ENCODE assay signal across 8 cellular contexts in genomic region chr16:68490829-68491575, GRCh38. TPM values are rescaled to one million over a fixed set of nuclear protein-coding genes. Genes with fewer than 3 reads are reported as not detected.
A peak's percentile ranks its signal among the peaks of the same experiment; 100 is the strongest.
DNase-seq lines count a peak whose midpoint lies in the region; ATAC-seq and TF ChIP-seq lines count a peak whose summit lies in the region.

No MANE protein-coding gene starts in this region.

- H3K9me3 Mint-ChIP-seq in MCF 10A (ENCODE audit: unreplicated experiment), result no peaks in the 10 kb centered on the region
- H3K9me3 Mint-ChIP-seq in naive B cell, result peaks cover 0 to 3% (median 0%) of the 10 kb centered on the region in 7 donors

- no peak for TF ChIP-seq CTCF in MCF 10A (IDR thresholded peaks at IDR 0.05; ENCODE audit: unreplicated experiment)
- no peak for TF ChIP-seq CTCF in osteoblast (IDR thresholded peaks at IDR 0.05; ENCODE audit: extremely low read depth, low read depth, low read length)

- no peak overlapping the region for H2AFZ ChIP-seq in osteoblast (ENCODE audit: low read length)

- H3K27me3 ChIP-seq in osteoblast (ENCODE audit: insufficient read depth, low read length), result peaks cover 4% of the 10 kb centered on the region

- BruUV-seq in MCF 10A (replicated peaks; lab: Mats Ljungman, UMichigan), result no TSS peak

- no peak overlapping the region for H3K27ac ChIP-seq in osteoblast (ENCODE audit: low read depth, low read length)

- H3K9me3 ChIP-seq in osteoblast (ENCODE audit: low read depth, low read length), result no peaks in the 10 kb centered on the region

- H3K79me2 ChIP-seq in osteoblast (ENCODE audit: insufficient read depth, low read length), result no peaks in the 10 kb centered on the region

- TF ChIP-seq RAD21 in Ishikawa (IDR thresholded peaks at IDR 0.05; ENCODE audit: low read depth), result no peak

- peak; percentile 44 to 55 for ATAC-seq in naive B cell (ENCODE audit: low read depth in 2 of 2)
- no peak for ATAC-seq in left ventricle myocardium superior

- H3K4me3 ChIP-seq in osteoblast (ENCODE audit: insufficient read depth, low read length), result no peak overlapping the region

- intact Hi-C loops in MCF 10A (cut with micrococcal nuclease), result no loop called here
- intact Hi-C loops in left ventricle myocardium superior (cut with micrococcal nuclease), result no loop called here

- no peaks in the 10 kb centered on the region for H3K27me3 Mint-ChIP-seq in MCF 10A (ENCODE audit: insufficient read depth, unreplicated experiment)
- H3K27me3 Mint-ChIP-seq in naive B cell, result no peaks in the 10 kb centered on the region

- peak; percentile 86; the same call in 1 of the 2 replicates for TF ChIP-seq EP300 in Ishikawa (IDR thresholded peaks at IDR 0.05; ENCODE audit: borderline replicate concordance)

- H3K4me2 ChIP-seq in osteoblast (ENCODE audit: insufficient read depth, low read length), result no peak overlapping the region

- no peak overlapping the region for H3K4me3 Mint-ChIP-seq in MCF 10A (ENCODE audit: unreplicated experiment)
- H3K4me3 Mint-ChIP-seq in naive B cell, result peak overlapping the region in 3 of 8 donors; percentile 52 to 63 (median 53)

- DNase-seq in EH (ENCODE audit: low read depth), result peak; percentile 50
- DNase-seq in MCF 10A (ENCODE audit: unreplicated experiment), result peak; percentile 91
- no peak for DNase-seq in naive B cell
- DNase-seq in osteoblast (ENCODE audit: insufficient read length, low spot score, missing footprints), result no peak
- no peak for DNase-seq in left ventricle myocardium superior
- no peak for DNase-seq in anterior cingulate cortex (lab: John Stamatoyannopoulos, UW)
- DNase-seq in hypothalamus (lab: John Stamatoyannopoulos, UW), result no peak

- no peaks in the 10 kb centered on the region for H3K4me1 ChIP-seq in osteoblast (ENCODE audit: insufficient read depth, low read length)

- no peaks in the 10 kb centered on the region for H3K36me3 ChIP-seq in osteoblast (ENCODE audit: insufficient read depth, low read length)

- peaks cover 28% of the 10 kb centered on the region for H3K4me1 Mint-ChIP-seq in MCF 10A (ENCODE audit: insufficient read depth, unreplicated experiment)
- H3K4me1 Mint-ChIP-seq in naive B cell, result peaks cover 18 to 28% (median 28%) of the 10 kb centered on the region in 3 donors

- H4K20me1 ChIP-seq in osteoblast (ENCODE audit: insufficient read depth, low read length), result no peaks in the 10 kb centered on the region

- CTCF ChIA-PET in MCF 10A (lab: Yijun Ruan, JAX), result interaction anchor here (1.1 to 1.3 kb wide), 2 partner anchors 10 to 30 kb away, joined by 3 to 5 read pairs; no protein-coding TSS in a partner anchor

- POLR2A ChIA-PET in MCF 10A (lab: Yijun Ruan, JAX), result interaction anchor here (0.6 to 1.6 kb wide), 2 partner anchors 11 to 22 kb away, joined by 3 to 5 read pairs; no protein-coding TSS in a partner anchor

- H3K27ac Mint-ChIP-seq in MCF 10A (ENCODE audit: low read depth, unreplicated experiment), result no peak overlapping the region
- peak overlapping the region in 2 of 6 donors; percentile 52 to 81 for H3K27ac Mint-ChIP-seq in naive B cell

- H3K36me3 Mint-ChIP-seq in MCF 10A (ENCODE audit: insufficient read depth, unreplicated experiment), result no peaks in the 10 kb centered on the region
- H3K36me3 Mint-ChIP-seq in naive B cell, result no peaks in the 10 kb centered on the region

TF ChIP-seq in Ishikawa, 13 proteins besides CTCF, POLR2A, EP300 and RAD21:
- TF ChIP-seq, protein P1, sequence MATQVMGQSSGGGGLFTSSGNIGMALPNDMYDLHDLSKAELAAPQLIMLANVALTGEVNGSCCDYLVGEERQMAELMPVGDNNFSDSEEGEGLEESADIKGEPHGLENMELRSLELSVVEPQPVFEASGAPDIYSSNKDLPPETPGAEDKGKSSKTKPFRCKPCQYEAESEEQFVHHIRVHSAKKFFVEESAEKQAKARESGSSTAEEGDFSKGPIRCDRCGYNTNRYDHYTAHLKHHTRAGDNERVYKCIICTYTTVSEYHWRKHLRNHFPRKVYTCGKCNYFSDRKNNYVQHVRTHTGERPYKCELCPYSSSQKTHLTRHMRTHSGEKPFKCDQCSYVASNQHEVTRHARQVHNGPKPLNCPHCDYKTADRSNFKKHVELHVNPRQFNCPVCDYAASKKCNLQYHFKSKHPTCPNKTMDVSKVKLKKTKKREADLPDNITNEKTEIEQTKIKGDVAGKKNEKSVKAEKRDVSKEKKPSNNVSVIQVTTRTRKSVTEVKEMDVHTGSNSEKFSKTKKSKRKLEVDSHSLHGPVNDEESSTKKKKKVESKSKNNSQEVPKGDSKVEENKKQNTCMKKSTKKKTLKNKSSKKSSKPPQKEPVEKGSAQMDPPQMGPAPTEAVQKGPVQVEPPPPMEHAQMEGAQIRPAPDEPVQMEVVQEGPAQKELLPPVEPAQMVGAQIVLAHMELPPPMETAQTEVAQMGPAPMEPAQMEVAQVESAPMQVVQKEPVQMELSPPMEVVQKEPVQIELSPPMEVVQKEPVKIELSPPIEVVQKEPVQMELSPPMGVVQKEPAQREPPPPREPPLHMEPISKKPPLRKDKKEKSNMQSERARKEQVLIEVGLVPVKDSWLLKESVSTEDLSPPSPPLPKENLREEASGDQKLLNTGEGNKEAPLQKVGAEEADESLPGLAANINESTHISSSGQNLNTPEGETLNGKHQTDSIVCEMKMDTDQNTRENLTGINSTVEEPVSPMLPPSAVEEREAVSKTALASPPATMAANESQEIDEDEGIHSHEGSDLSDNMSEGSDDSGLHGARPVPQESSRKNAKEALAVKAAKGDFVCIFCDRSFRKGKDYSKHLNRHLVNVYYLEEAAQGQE (IDR thresholded peaks at IDR 0.05; ENCODE audit: low read depth), result no peak
- TF ChIP-seq TEAD4 (IDR thresholded peaks at IDR 0.05), result peak; percentile 72
- no peak for TF ChIP-seq TAF1 (IDR thresholded peaks at IDR 0.05; ENCODE audit: low read depth)
- 0 out of 2 replicates have a peak, but pooled peaks have one; percentile 50 for TF ChIP-seq ZBTB7A (IDR thresholded peaks at IDR 0.05; ENCODE audit: low read depth)
- TF ChIP-seq TCF12 (IDR thresholded peaks at IDR 0.05; ENCODE audit: low read depth), result peak; percentile 99
- TF ChIP-seq MAX (IDR thresholded peaks at IDR 0.05), result peak; percentile 82
- TF ChIP-seq EGR1 (IDR thresholded peaks at IDR 0.05), result no peak
- no peak for TF ChIP-seq CREB1 (IDR thresholded peaks at IDR 0.05; ENCODE audit: low read depth)
- peak; percentile 80 for TF ChIP-seq NFIC (IDR thresholded peaks at IDR 0.05)
- TF ChIP-seq YY1 (IDR thresholded peaks at IDR 0.05; ENCODE audit: low read depth), result peak; percentile 23; the same call in 1 of the 2 replicates
- TF ChIP-seq, protein P2, sequence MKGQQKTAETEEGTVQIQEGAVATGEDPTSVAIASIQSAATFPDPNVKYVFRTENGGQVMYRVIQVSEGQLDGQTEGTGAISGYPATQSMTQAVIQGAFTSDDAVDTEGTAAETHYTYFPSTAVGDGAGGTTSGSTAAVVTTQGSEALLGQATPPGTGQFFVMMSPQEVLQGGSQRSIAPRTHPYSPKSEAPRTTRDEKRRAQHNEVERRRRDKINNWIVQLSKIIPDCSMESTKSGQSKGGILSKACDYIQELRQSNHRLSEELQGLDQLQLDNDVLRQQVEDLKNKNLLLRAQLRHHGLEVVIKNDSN (IDR thresholded peaks at IDR 0.05), result peak; percentile 96
- no peak for TF ChIP-seq FOXM1 (IDR thresholded peaks at IDR 0.05; ENCODE audit: borderline replicate concordance, low read depth)
- no peak; the same call in 1 of the 2 replicates for TF ChIP-seq CEBPB (IDR thresholded peaks at IDR 0.05)

RNA-seq across cellular contexts. Expression of gene SMPD3, which starts 42.7 kb away (rescaled TPM):
- total RNA-seq in MCF 10A (2022) (0.25 TPM in 1 of 2 replicates, not detected in the other), osteoblast (0.72 TPM in 1 of 2 replicates, not detected in the other), left ventricle myocardium superior (1.2 TPM)
- 1 to 10 TPM in 1 of 6 donors, under 1 TPM in 4, not detected in 1; 0.18 to 2.2 (median 0.41) TPM for polyA plus RNA-seq in naive B cell (ENCODE audit: low read depth in 6 of 6)

RNA-seq across cellular contexts. Expression of gene ZFP90, which starts 48.1 kb away (rescaled TPM):
- total RNA-seq in MCF 10A (2022) (25.5 and 29.3 TPM in 2 replicates), osteoblast (39.5 and 41.3 TPM in 2 replicates), left ventricle myocardium superior (7.9 TPM)
- 10 to 100 TPM; 11.0 to 17.4 (median 13.5) TPM for polyA plus RNA-seq in naive B cell (ENCODE audit: low read depth in 6 of 6)

Comparison
In these comparisons a context has a peak if more than half of its experiments do, and no peak if none do; other contexts are left out.
1. DNase-seq: peak in EH (single experiment) and MCF 10A (single experiment); none in naive B cell (single experiment), osteoblast (single experiment), left ventricle myocardium superior (single experiment), anterior cingulate cortex (0 of 58) and hypothalamus (0 of 51).